11 cellular contexts compared by ENCODE assay signal in genomic region chr20:528923-529594, GRCh38. TPM values are rescaled to one million over a fixed set of nuclear protein-coding genes. Genes with fewer than 3 reads are reported as not detected.
DNase-seq lines count a peak whose midpoint lies in the region; ATAC-seq, FAIRE-seq and TF ChIP-seq lines count a peak whose summit lies in the region.
"Had no signal": no experiment of that assay in that cellular context is flagged by ENCODE, and none has a peak within 500 bp of the region (broad histone marks: within the 10 kb centered on the region; RNA-seq: fewer than 3 reads in every experiment).

No MANE protein-coding gene starts in this region.

- H3K36me3 ChIP-seq in small intestine (ENCODE audit: control insufficient read depth in 2 of 2, insufficient read depth in 2 of 2, low read length in 2 of 2), result peaks cover 3 to 5% of the 10 kb centered on the region in 2 donors

- TF ChIP-seq CTCF in fibroblast of the aortic adventitia (IDR thresholded peaks at IDR 0.05; ENCODE audit: insufficient read depth, low read length), result no peak

- WGBS in right cardiac atrium, result 98% methylated on average over 7 of the region's 7 CpGs
- WGBS in small intestine, 3 donors, result 93 to 94% (median 94%) methylated on average over 7 of the region's 7 CpGs

- H3K27me3 ChIP-seq in right cardiac atrium (ENCODE audit: control insufficient read depth, insufficient read depth) (no peaks in the 10 kb centered on the region), small intestine (ENCODE audit: control insufficient read depth in 2 of 2, insufficient read depth in 2 of 2, low read length in 2 of 2) (no peaks in the 10 kb centered on the region)
- H3K27me3 ChIP-seq: SJSA1 had no signal

- no peaks in the 10 kb centered on the region for H3K9me3 ChIP-seq in right cardiac atrium (ENCODE audit: control insufficient read depth, low read length)
- H3K9me3 ChIP-seq in small intestine (ENCODE audit: control insufficient read depth, low read depth), result no peaks in the 10 kb centered on the region
- H3K9me3 ChIP-seq: SJSA1 had no signal

- H3K4me1 Mint-ChIP-seq in activated naive CD4-positive, alpha-beta T cell treated with anti-CD3 and anti-CD28 coated beads, Interleukin-2, amount 50 U/mL, for 24 hours, result peaks cover 48% of the 10 kb centered on the region

- H3K36me3 Mint-ChIP-seq in activated naive CD4-positive, alpha-beta T cell treated with anti-CD3 and anti-CD28 coated beads, Interleukin-2, amount 50 U/mL, for 24 hours, result peaks cover 35% of the 10 kb centered on the region

- H3K9me3 Mint-ChIP-seq in activated naive CD4-positive, alpha-beta T cell treated with anti-CD3 and anti-CD28 coated beads, Interleukin-2, amount 50 U/mL, for 24 hours, result peaks cover 10% of the 10 kb centered on the region

- no peak for ATAC-seq in right cardiac atrium
- ATAC-seq in HG02970 (IDR thresholded peaks at IDR 0.05; ENCODE audit: low FRiP score, unreplicated experiment), result no peak

- no peak for FAIRE-seq in small intestine (lab: Jason Lieb, UNC)
- FAIRE-seq: endometrium had no signal

- H3K4me1 ChIP-seq in right cardiac atrium (ENCODE audit: control insufficient read depth, insufficient read depth, low read length), result no peaks in the 10 kb centered on the region
- H3K4me1 ChIP-seq in small intestine (ENCODE audit: control insufficient read depth in 2 of 2, insufficient read depth in 1 of 2, low read depth in 1 of 2, low read length in 1 of 2), result peaks cover 0 to 6% of the 10 kb centered on the region in 2 donors
- H3K4me1 ChIP-seq: SJSA1 had no signal

- peak overlapping the region; percentile 30 for H3K27ac Mint-ChIP-seq in activated naive CD4-positive, alpha-beta T cell treated with anti-CD3 and anti-CD28 coated beads, Interleukin-2, amount 50 U/mL, for 24 hours

- no peak for DNase-seq in activated naive CD4-positive, alpha-beta T cell (lab: John Stamatoyannopoulos, UW)
- DNase-seq in RPMI7951 (ENCODE audit: low read depth), result peak; percentile 86
- DNase-seq in fibroblast of the aortic adventitia (ENCODE audit: low read depth), result peak; percentile 82
- DNase-seq in stromal cell of bone marrow (ENCODE audit: low read depth), result peak; percentile 69
- DNase-seq in right cardiac atrium, result no peak
- DNase-seq in small intestine, result no peak
- DNase-seq: NCI-H1105 had no signal

- H3K27ac ChIP-seq in right cardiac atrium (ENCODE audit: low read length) (no peak overlapping the region), small intestine (ENCODE audit: low read depth in 1 of 2, low read length in 1 of 2) (no peak overlapping the region)
- H3K27ac ChIP-seq: SJSA1 had no signal

- no peaks in the 10 kb centered on the region for H3K27me3 Mint-ChIP-seq in activated naive CD4-positive, alpha-beta T cell treated with anti-CD3 and anti-CD28 coated beads, Interleukin-2, amount 50 U/mL, for 24 hours

- H3K4me3 Mint-ChIP-seq in activated naive CD4-positive, alpha-beta T cell treated with anti-CD3 and anti-CD28 coated beads, Interleukin-2, amount 50 U/mL, for 24 hours, result no peak overlapping the region

- intact Hi-C loops in right cardiac atrium (cut with DNase I), result no loop called here

- H3K4me3 ChIP-seq in fibroblast of the aortic adventitia (ENCODE audit: low read depth, low read length) (no peak overlapping the region), right cardiac atrium (ENCODE audit: low read length) (no peak overlapping the region), small intestine (ENCODE audit: low read depth in 1 of 2, low read length in 2 of 2) (no peak overlapping the region)
- H3K4me3 ChIP-seq: SJSA1 had no signal

RNA-seq across cellular contexts. Expression of gene CSNK2A1, which starts 14.5 kb away (rescaled TPM):
- total RNA-seq in RPMI7951 (2014; rRNA removed; shearing (Covaris generic)), result 127 and 146 TPM in 2 replicates
- total RNA-seq in fibroblast of the aortic adventitia (ENCODE audit: low replicate concordance), result 84.6 and 147 TPM in 2 replicates
- 100 to 1,000 TPM; 105 to 118 (median 109) TPM for total RNA-seq in right cardiac atrium
- polyA plus RNA-seq in right cardiac atrium, result 36.8 TPM
- 10 to 100 TPM; 24.0 to 38.6 (median 29.1) TPM for polyA plus RNA-seq in small intestine

Comparison
In these comparisons a context has a peak if more than half of its experiments do, and no peak if none do; other contexts are left out.
1. DNase-seq: peak in RPMI7951 (single experiment), fibroblast of the aortic adventitia (single experiment) and stromal cell of bone marrow (single experiment); none in activated naive CD4-positive, alpha-beta T cell (0 of 4), right cardiac atrium (0 of 3) and small intestine (single experiment).